ENCODE assay signal across 1 cellular context in the genomic region with DNA sequence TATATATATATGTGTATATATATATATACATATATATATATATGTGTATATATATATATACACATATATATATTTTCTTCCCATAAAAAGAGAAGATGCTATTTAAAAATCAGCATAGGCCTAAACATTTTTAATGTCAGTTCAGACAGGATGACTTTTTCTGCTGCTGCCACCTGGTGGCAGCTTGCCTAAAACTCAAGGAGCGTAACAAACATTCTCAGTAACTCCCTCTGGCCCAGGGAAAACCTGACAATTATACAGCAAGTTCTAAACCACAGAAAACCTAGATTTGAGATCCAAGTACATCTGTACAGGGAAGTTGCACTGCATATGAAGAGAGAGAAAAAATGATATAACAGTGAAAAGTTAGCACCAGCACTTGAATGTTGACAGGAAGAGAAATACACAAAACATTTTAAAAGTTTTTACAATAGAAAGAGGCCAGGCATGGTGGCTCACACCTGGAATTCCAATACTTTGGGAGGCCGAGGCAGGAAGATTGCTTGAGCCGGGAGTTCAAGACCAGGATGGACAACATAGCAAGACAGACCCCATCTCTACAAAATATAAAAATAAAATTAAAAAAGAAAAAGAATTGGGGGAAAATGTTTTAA.
TF ChIP-seq lines count a peak whose summit lies in the region.

No MANE protein-coding gene starts in this region.

TF ChIP-seq in H1, 55 proteins besides CTCF, POLR2A, EP300 and RAD21:
- TF ChIP-seq CEBPB (IDR thresholded peaks at IDR 0.05; ENCODE audit: low read depth, low read length) (no peak), POU5F1 (IDR thresholded peaks at IDR 0.05; ENCODE audit: low read depth, low read length) (no peak), KDM4A (IDR thresholded peaks at IDR 0.05; ENCODE audit: low read depth, low read length, severe bottlenecking) (no peak), NRF1 (IDR thresholded peaks at IDR 0.05; ENCODE audit: low read depth, low read length) (no peak), RNF2 (IDR thresholded peaks at IDR 0.05; ENCODE audit: borderline replicate concordance, low read depth, low read length, missing control alignments, poor library complexity, severe bottlenecking) (no peak), PHF8 (conservative IDR thresholded peaks at IDR 0.05; ENCODE audit: low read depth, low read length) (no peak), RBBP5 (IDR thresholded peaks at IDR 0.05; ENCODE audit: borderline replicate concordance, low read depth, low read length) (no peak), EGR1 (IDR thresholded peaks at IDR 0.05; ENCODE audit: borderline replicate concordance, low read depth, low read length) (no peak), SP4 (IDR thresholded peaks at IDR 0.05; ENCODE audit: low read length) (no peak), TAF1 (IDR thresholded peaks at IDR 0.05; ENCODE audit: low read depth, low read length) (no peak), ATF2 (IDR thresholded peaks at IDR 0.05; ENCODE audit: low read length) (no peak), CTBP2 (IDR thresholded peaks at IDR 0.05; ENCODE audit: borderline replicate concordance, insufficient read depth, insufficient read length, low read length) (no peak), SP2 (IDR thresholded peaks at IDR 0.05; ENCODE audit: low read length) (no peak), CHD2 (IDR thresholded peaks at IDR 0.05; ENCODE audit: low read length) (no peak), SRF (IDR thresholded peaks at IDR 0.05; ENCODE audit: low read depth, low read length) (no peak)
- TF ChIP-seq, protein P1, sequence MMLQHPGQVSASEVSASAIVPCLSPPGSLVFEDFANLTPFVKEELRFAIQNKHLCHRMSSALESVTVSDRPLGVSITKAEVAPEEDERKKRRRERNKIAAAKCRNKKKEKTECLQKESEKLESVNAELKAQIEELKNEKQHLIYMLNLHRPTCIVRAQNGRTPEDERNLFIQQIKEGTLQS (IDR thresholded peaks at IDR 0.05; ENCODE audit: insufficient read depth, low read depth, low read length), result no peak
